In the genomic region with DNA sequence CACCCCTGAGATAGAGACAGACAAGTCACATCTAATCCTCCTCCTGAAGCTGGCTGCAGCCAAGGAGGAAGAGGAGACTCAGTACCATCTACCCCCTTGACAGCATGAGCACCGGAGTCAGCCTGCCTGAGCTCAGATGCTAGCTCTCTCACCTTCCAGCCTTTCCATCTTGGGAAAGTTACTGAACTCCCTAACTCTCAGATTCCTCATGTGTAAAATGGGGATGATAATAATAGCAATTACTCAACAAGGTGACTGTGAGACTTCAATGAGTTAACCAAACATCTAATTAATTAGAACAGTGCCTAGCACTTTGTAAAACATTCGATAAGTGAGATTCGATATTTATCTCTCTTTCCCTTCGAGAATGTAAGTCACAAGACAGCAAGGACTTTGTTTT, we compare ENCODE assay signal across 21 cellular contexts. TPM values are rescaled to one million over a fixed set of nuclear protein-coding genes. Genes with fewer than 3 reads are reported as not detected.
DNase-seq lines count a peak whose midpoint lies in the region; ATAC-seq, FAIRE-seq and TF ChIP-seq lines count a peak whose summit lies in the region.
"Had no signal": no experiment of that assay in that cellular context is flagged by ENCODE, and none has a peak within 500 bp of the region (broad histone marks: within the 10 kb centered on the region; RNA-seq: fewer than 3 reads in every experiment).

No MANE protein-coding gene starts in this region.

- H3K9me1 ChIP-seq in K562 (ENCODE audit: control insufficient read depth, insufficient read depth, low read length), result no peaks in the 10 kb centered on the region

- H3F3A ChIP-seq in GM23338 (replicated peaks; ENCODE audit: low read depth), result no peaks in the 10 kb centered on the region

- no peak for TF ChIP-seq EP300 in K562 (IDR thresholded peaks at IDR 0.05; ENCODE audit: low read length)

- H3K27ac ChIP-seq in CD4-positive, CD25-positive, alpha-beta regulatory T cell (ENCODE audit: insufficient read depth, low read length, poor library complexity, severe bottlenecking), result no peak overlapping the region
- H3K27ac ChIP-seq in GM23338 (ENCODE audit: low read depth), result no peak overlapping the region
- H3K27ac ChIP-seq in K562 (ENCODE audit: extremely low read depth, low read depth, low read length), result no peak overlapping the region
- H3K27ac ChIP-seq in neutrophil, result peak overlapping the region; percentile 0
- H3K27ac ChIP-seq: HL-60 had no signal

- ATAC-seq in CD4-positive, CD25-positive, alpha-beta regulatory T cell (ENCODE audit: low read depth in 2 of 2), result no peak
- no peak; the same call in 2 of the 3 replicates for ATAC-seq in GM23338
- 0 out of 3 replicates have a peak, but pooled peaks have one; percentile 7 for ATAC-seq in K562
- ATAC-seq in GM19463 (IDR thresholded peaks at IDR 0.05; ENCODE audit: unreplicated experiment), result no peak
- ATAC-seq in HG02642 (IDR thresholded peaks at IDR 0.05; ENCODE audit: poor library complexity, unreplicated experiment), result no peak

- no peak for DNase-seq in CD4-positive, CD25-positive, alpha-beta regulatory T cell
- peak; percentile 9 for DNase-seq in GM23338 (ENCODE audit: low spot score)
- DNase-seq in K562 (ENCODE audit: extremely low read depth in 1 of 4, low spot score in 3 of 4), result no peak
- DNase-seq in HCEC 1CT, result no peak
- DNase-seq: CD8-positive, alpha-beta memory T cell; DMS79; H9; KBM-7; MV-4-11; NCI-H1417; NCI-H1930; NCI-H2171 treated with DMSO at 0.1 percent for 48 hours; NCI-H446 treated with DMSO at 0.1 percent for 48 hours; SHP77; SK-N-SH had no signal

- POLR2A ChIA-PET in K562 (lab: Yijun Ruan, JAX), result interaction anchor here (1.2 kb wide), 1 partner anchor 24 kb away, joined by 3 read pairs; no protein-coding TSS in a partner anchor

- TF ChIP-seq RAD21 in K562 (CRISPR knock-in tag; conservative IDR thresholded peaks at IDR 0.05 in 1 of 2, IDR thresholded peaks at IDR 0.05 in 1 of 2), result no peak

- H3K4me2 ChIP-seq in GM23338, result no peak overlapping the region
- H3K4me2 ChIP-seq in K562 (ENCODE audit: insufficient read depth, low read length), result no peak overlapping the region
- H3K4me2 ChIP-seq: SK-N-SH had no signal

- no peaks in the 10 kb centered on the region for H3K27me3 ChIP-seq in CD4-positive, CD25-positive, alpha-beta regulatory T cell (ENCODE audit: control insufficient read depth, insufficient read depth, low read length)
- no peaks in the 10 kb centered on the region for H3K27me3 ChIP-seq in GM23338 (ENCODE audit: insufficient read depth)
- no peaks in the 10 kb centered on the region for H3K27me3 ChIP-seq in K562 (ENCODE audit: control insufficient read depth in 2 of 2, insufficient read depth in 2 of 2, low read length in 2 of 2)
- H3K27me3 ChIP-seq in neutrophil, result no peaks in the 10 kb centered on the region

- H4K20me1 ChIP-seq in GM23338 (replicated peaks; ENCODE audit: insufficient read depth) (peaks cover 28% of the 10 kb centered on the region; the same call in 1 of the 2 replicates), K562 (replicated peaks; ENCODE audit: control insufficient read depth, insufficient read depth, low read length) (no peaks in the 10 kb centered on the region)

- CTCF ChIA-PET in K562 (lab: Yijun Ruan, JAX; ENCODE audit: low intra/inter-chr PET ratio), result no interaction called here

- H3K9me2 ChIP-seq in GM23338 (ENCODE audit: insufficient read depth), result no peaks in the 10 kb centered on the region
- H3K9me2 ChIP-seq: SK-N-SH had no signal

- no peak for TF ChIP-seq POLR2A in K562 (conservative IDR thresholded peaks at IDR 0.05)

- peaks cover 34% of the 10 kb centered on the region for H3K4me1 ChIP-seq in CD4-positive, CD25-positive, alpha-beta regulatory T cell (ENCODE audit: control insufficient read depth, insufficient read depth, low read length, poor library complexity, severe bottlenecking)
- H3K4me1 ChIP-seq in GM23338 (ENCODE audit: insufficient read depth) (no peaks in the 10 kb centered on the region), K562 (replicated peaks in 1 of 2; ENCODE audit: control insufficient read depth in 2 of 2, insufficient read depth in 2 of 2, low read length in 2 of 2) (peaks cover 1 to 5% of the 10 kb centered on the region in 2 experiments; a peak in 4 of 5 replicates), neutrophil (ENCODE audit: control insufficient read depth in 1 of 2, insufficient read depth in 1 of 2, low read depth in 1 of 2, low read length in 1 of 2) (peaks cover 30 to 71% of the 10 kb centered on the region in 2 experiments)

- BruUV-seq in K562 (replicated peaks; lab: Mats Ljungman, UMichigan), result no TSS peak

- H3K79me2 ChIP-seq in GM23338 (replicated peaks; ENCODE audit: insufficient read depth) (peaks cover 92% of the 10 kb centered on the region), K562 (ENCODE audit: control insufficient read depth, insufficient read depth, low read length) (peaks cover 22% of the 10 kb centered on the region)

- 52% methylated on average over 4 of the region's 4 CpGs for WGBS in K562 (ENCODE audit: insufficient coverage, low coverage, missing lambda C conversion rate)

- H3K9ac ChIP-seq in K562 (ENCODE audit: insufficient read depth in 1 of 2, low read depth in 2 of 2, low read length in 2 of 2), result no peak overlapping the region
- H3K9ac ChIP-seq: SK-N-SH had no signal

- peaks cover 3% of the 10 kb centered on the region for H3K36me3 ChIP-seq in CD4-positive, CD25-positive, alpha-beta regulatory T cell (ENCODE audit: control insufficient read depth, insufficient read depth, low read length)
- H3K36me3 ChIP-seq in GM23338 (ENCODE audit: insufficient read depth) (no peaks in the 10 kb centered on the region), K562 (ENCODE audit: control insufficient read depth, insufficient read depth, low read length) (no peaks in the 10 kb centered on the region; the same call in 2 of the 3 replicates), neutrophil (peaks cover 9% of the 10 kb centered on the region)

- H2AFZ ChIP-seq in GM23338 (no peak overlapping the region), K562 (ENCODE audit: low read depth, low read length) (no peak overlapping the region)

- H3K4me1 Mint-ChIP-seq in CD4-positive, CD25-positive, alpha-beta regulatory T cell, result peaks cover 52 to 86% (median 70%) of the 10 kb centered on the region in 4 donors
- H3K4me1 Mint-ChIP-seq in GM23338, result peaks cover 14% of the 10 kb centered on the region

- FAIRE-seq in K562 (lab: Jason Lieb, UNC), result no peak
- FAIRE-seq: D721Med, GM19239 had no signal

- H3K27me3 Mint-ChIP-seq in CD4-positive, CD25-positive, alpha-beta regulatory T cell, result no peaks in the 10 kb centered on the region
- H3K27me3 Mint-ChIP-seq in GM23338 (ENCODE audit: insufficient read depth, low read depth, poor library complexity), result peaks cover 4% of the 10 kb centered on the region
- H3K27me3 Mint-ChIP-seq: CD8-positive, alpha-beta memory T cell had no signal

- peak overlapping the region; percentile 53 for H3K4me3 ChIP-seq in CD4-positive, CD25-positive, alpha-beta regulatory T cell (ENCODE audit: low read depth, low read length)
- no peak overlapping the region for H3K4me3 ChIP-seq in GM23338
- H3K4me3 ChIP-seq in K562, result no peak overlapping the region
- no peak overlapping the region for H3K4me3 ChIP-seq in neutrophil (ENCODE audit: low read depth in 1 of 2, low read length in 1 of 2)

- no peaks in the 10 kb centered on the region for H3K9me3 Mint-ChIP-seq in CD4-positive, CD25-positive, alpha-beta regulatory T cell
- H3K9me3 Mint-ChIP-seq in GM23338, result no peaks in the 10 kb centered on the region
- H3K9me3 Mint-ChIP-seq: CD8-positive, alpha-beta memory T cell; H9 had no signal

- H3K4me3 Mint-ChIP-seq in CD4-positive, CD25-positive, alpha-beta regulatory T cell, result peak overlapping the region in 2 of 4 donors; percentile 50 to 59
- no peak overlapping the region for H3K4me3 Mint-ChIP-seq in GM23338
- H3K4me3 Mint-ChIP-seq: H9 had no signal

- intact Hi-C loops in K562 (cut with micrococcal nuclease), result loop anchor here (1.0 to 10.0 kb wide), 2 partner anchors 117 to 484 kb away; no protein-coding TSS in a partner anchor

- H3K36me3 Mint-ChIP-seq in CD4-positive, CD25-positive, alpha-beta regulatory T cell, result no peaks in the 10 kb centered on the region
- H3K36me3 Mint-ChIP-seq in GM23338 (ENCODE audit: low read depth), result no peaks in the 10 kb centered on the region

- TF ChIP-seq CTCF in GM23338 (conservative IDR thresholded peaks at IDR 0.05; ENCODE audit: low read depth in 2 of 2) (no peak), K562 (IDR thresholded peaks at IDR 0.05 in 2 of 3, conservative IDR thresholded peaks at IDR 0.05 in 1 of 3; ENCODE audit: insufficient read depth in 2 of 3, low read depth in 1 of 3, low read length in 3 of 3) (no peak), neutrophil (IDR thresholded peaks at IDR 0.05) (no peak)

- in situ Hi-C loops in K562 (cut with MboI), result no loop called here

- H3K27ac Mint-ChIP-seq in CD4-positive, CD25-positive, alpha-beta regulatory T cell, result peak overlapping the region in 2 of 3 donors; percentile 35 to 46
- H3K27ac Mint-ChIP-seq in GM23338, result no peak overlapping the region
- H3K27ac Mint-ChIP-seq: H9 had no signal

- no peaks in the 10 kb centered on the region for H3K9me3 ChIP-seq in CD4-positive, CD25-positive, alpha-beta regulatory T cell (ENCODE audit: control insufficient read depth in 2 of 2, low read length in 2 of 2)
- H3K9me3 ChIP-seq in K562 (replicated peaks; ENCODE audit: control insufficient read depth, insufficient read depth, low read depth, low read length), result no peaks in the 10 kb centered on the region
- no peaks in the 10 kb centered on the region for H3K9me3 ChIP-seq in neutrophil
- H3K9me3 ChIP-seq: SK-N-SH had no signal

RNA-seq across cellular contexts. Expression of gene KDM7A, which starts 6.4 kb away (rescaled TPM):
- total RNA-seq in CD4-positive, CD25-positive, alpha-beta regulatory T cell, result 52.0 TPM
- 1 to 10 TPM; 3.2 to 4.9 (median 4.0) TPM for polyA plus RNA-seq in CD4-positive, CD25-positive, alpha-beta regulatory T cell
- 9.4 and 10.8 TPM in 2 replicates for total RNA-seq in GM23338 (2014; rRNA removed; shearing (Covaris generic))
- polyA plus RNA-seq in GM23338 (2016; fragmentation: Nextera tagmentation; extraction: Ambion mirVana), result 2.0 and 2.3 TPM in 2 replicates
- 15.5 and 30.7 TPM in 2 replicates for total RNA-seq in K562 (2011; cell fraction: chromatin; rRNA removed; ENCODE audit: low replicate concordance)
- 5.2 and 9.6 TPM in 2 replicates for total RNA-seq in K562 (2011; cell fraction: nucleolus; rRNA removed)
- total RNA-seq in K562 (2011; cell fraction: nucleoplasm; rRNA removed), result 11.7 and 17.5 TPM in 2 replicates
- 7.4 and 8.4 TPM in 2 replicates for total RNA-seq in K562 (2014; rRNA removed)
- 7.0 and 8.2 TPM in 2 replicates for total RNA-seq in K562 (2014; rRNA removed; fragmentation: Illumina TruSeq; extraction: Trizol)
- total RNA-seq in K562 (2015; rRNA removed; fragmentation: Illumina TruSeq; extraction: Trizol), result 3.5 and 4.1 TPM in 2 replicates
- total RNA-seq in K562 (2021), result 7.6 and 7.8 TPM in 2 replicates
- polyA plus RNA-seq in K562 (2011; rRNA removed), result 6.4 and 7.6 TPM in 2 replicates
- 2.1 and 3.7 TPM in 2 replicates for polyA plus RNA-seq in K562 (2011; cell fraction: cytosol; rRNA removed)
- polyA plus RNA-seq in K562 (2011; cell fraction: nucleus; rRNA removed), result 15.0 and 21.3 TPM in 2 replicates
- polyA plus RNA-seq in K562 (2012), result 2.9 and 5.2 TPM in 2 replicates
- polyA plus RNA-seq in K562 (2014; fragmentation: Illumina TruSeq; extraction: Trizol), result 8.3 and 10.3 TPM in 2 replicates
- 1 to 10 TPM in 1 of 2 experiments, under 1 TPM in 1; 0.90 to 1.3 TPM for polyA plus RNA-seq in K562 (2014; fragmentation: Nextera tagmentation; extraction: Ambion mirVana)
- polyA plus RNA-seq in K562 (2014; rRNA removed), result 4.4 and 6.7 TPM in 2 replicates
- 21.0 and 23.1 TPM in 2 replicates for polyA minus RNA-seq in K562 (2011; rRNA and poly(A)+ RNA removed)
- polyA minus RNA-seq in K562 (2011; cell fraction: cytosol; rRNA and poly(A)+ RNA removed), result 7.3 and 9.8 TPM in 2 replicates
- polyA minus RNA-seq in K562 (2011; cell fraction: nucleus; rRNA and poly(A)+ RNA removed), result 9.2 and 16.3 TPM in 2 replicates
